12 cellular contexts compared by ENCODE assay signal in genomic region chr9:120109242-120109641, GRCh38.
DNase-seq lines count a peak whose midpoint lies in the region; FAIRE-seq and TF ChIP-seq lines count a peak whose summit lies in the region.
"Had no signal": no experiment of that assay in that cellular context is flagged by ENCODE, and none has a peak within 500 bp of the region (broad histone marks: within the 10 kb centered on the region; RNA-seq: fewer than 3 reads in every experiment).

No MANE protein-coding gene starts in this region.

- no peaks in the 10 kb centered on the region for H4K20me1 ChIP-seq in neural cell (ENCODE audit: insufficient read depth)

- H3K79me2 ChIP-seq in neural cell (replicated peaks; ENCODE audit: insufficient read depth, low read length): no peaks in the 10 kb centered on the region

- in situ Hi-C loops in SK-MEL-5 (cut with HindIII; ENCODE audit: low pct_unique_long_range_greater_than_20kb, low sequenced_read_pairs): no loop called here

- H3K4me3 Mint-ChIP-seq in activated T-helper 1 cell treated with anti-CD3 and anti-CD28 coated beads, Interleukin-12 subunit alpha, Interleukin-12 subunit beta, Interleukin-2, Interleukin-4 antibody, amounts not matched to agents 30 ng/mL and 10 ng/mL and 1 ng/mL, durations not matched to agents 14 hours and 24 hours and 36 hours: no peak overlapping the region
- H3K4me3 Mint-ChIP-seq: CD8-positive, alpha-beta memory T cell; stimulated activated naive CD8-positive, alpha-beta T cell treated with anti-CD3 and anti-CD28 coated beads, Interleukin-15, Interleukin-2, amounts not matched to agents 100 ng/mL and 50 ng/mL, for 24 hours had no signal

- H3K36me3 Mint-ChIP-seq in activated T-helper 1 cell treated with anti-CD3 and anti-CD28 coated beads, Interleukin-12 subunit alpha, Interleukin-12 subunit beta, Interleukin-2, Interleukin-4 antibody, amounts not matched to agents 30 ng/mL and 10 ng/mL and 1 ng/mL, durations not matched to agents 14 hours and 24 hours and 36 hours (ENCODE audit: low read depth): no peaks in the 10 kb centered on the region
- H3K36me3 Mint-ChIP-seq: CD8-positive, alpha-beta memory T cell had no signal

- H3K27me3 ChIP-seq in neural cell (ENCODE audit: insufficient read depth, low read depth, low read length): no peaks in the 10 kb centered on the region

- intact Hi-C loops in activated T-helper 1 cell treated with anti-CD3 and anti-CD28 coated beads, Interleukin-12 subunit alpha, Interleukin-12 subunit beta, Interleukin-2, Interleukin-4 antibody, amounts not matched to agents 30 ng/mL and 10 ng/mL and 1 ng/mL, durations not matched to agents 14 hours and 24 hours and 36 hours (cut with micrococcal nuclease): no loop called here

- peaks cover 2% of the 10 kb centered on the region for H3K27me3 Mint-ChIP-seq in activated T-helper 1 cell treated with anti-CD3 and anti-CD28 coated beads, Interleukin-12 subunit alpha, Interleukin-12 subunit beta, Interleukin-2, Interleukin-4 antibody, amounts not matched to agents 30 ng/mL and 10 ng/mL and 1 ng/mL, durations not matched to agents 14 hours and 24 hours and 36 hours (ENCODE audit: insufficient read depth)

- peak; percentile 51 for TF ChIP-seq RAD21 in neural cell (conservative IDR thresholded peaks at IDR 0.05)

- H3K9ac ChIP-seq in neural cell (ENCODE audit: low read length): no peak overlapping the region

- H3K9me2 ChIP-seq in neural cell (ENCODE audit: insufficient read depth, low read length): no peaks in the 10 kb centered on the region

- DNase-seq in NCI-H524 (lab: John Stamatoyannopoulos, UW) (peak; percentile 22 to 67), NCI-H524 treated with DMSO at 0.1 percent for 48 hours (lab: John Stamatoyannopoulos, UW) (no peak), HT1080 (ENCODE audit: low read depth) (peak; percentile 20), SK-MEL-5 (ENCODE audit: low read depth, low spot score) (peak; percentile 44), HTR-8/SVneo (ENCODE audit: insufficient read length, low spot score) (no peak), NCI-H1048 (lab: John Stamatoyannopoulos, UW) (no peak)
- DNase-seq in activated T-helper 1 cell treated with anti-CD3 and anti-CD28 coated beads, Interleukin-12 subunit alpha, Interleukin-12 subunit beta, Interleukin-2, Interleukin-4 antibody, amounts not matched to agents 30 ng/mL and 10 ng/mL and 1 ng/mL, durations not matched to agents 14 hours and 24 hours and 36 hours (ENCODE audit: low spot score): no peak
- DNase-seq: activated CD4-positive, CD25-positive, alpha-beta regulatory T cell treated with anti-CD3 and anti-CD28 coated beads, Interleukin-2, amount 50 U/mL, for 72 hours; CD8-positive, alpha-beta memory T cell; NCI-H526 treated with DMSO at 0.1 percent for 48 hours had no signal

- no peak for FAIRE-seq in HTR-8/SVneo (lab: Jason Lieb, UNC)

- no peaks in the 10 kb centered on the region for H3K9me3 ChIP-seq in neural cell (ENCODE audit: low read length)

- H3K4me1 Mint-ChIP-seq in activated T-helper 1 cell treated with anti-CD3 and anti-CD28 coated beads, Interleukin-12 subunit alpha, Interleukin-12 subunit beta, Interleukin-2, Interleukin-4 antibody, amounts not matched to agents 30 ng/mL and 10 ng/mL and 1 ng/mL, durations not matched to agents 14 hours and 24 hours and 36 hours (ENCODE audit: low read depth): no peaks in the 10 kb centered on the region
- H3K4me1 Mint-ChIP-seq: CD8-positive, alpha-beta memory T cell had no signal

- no peaks in the 10 kb centered on the region for H3F3A ChIP-seq in neural cell (ENCODE audit: insufficient read depth, low read length, poor library complexity, severe bottlenecking)

- no peaks in the 10 kb centered on the region for H3K9me3 Mint-ChIP-seq in activated T-helper 1 cell treated with anti-CD3 and anti-CD28 coated beads, Interleukin-12 subunit alpha, Interleukin-12 subunit beta, Interleukin-2, Interleukin-4 antibody, amounts not matched to agents 30 ng/mL and 10 ng/mL and 1 ng/mL, durations not matched to agents 14 hours and 24 hours and 36 hours

- no peak overlapping the region for H2AFZ ChIP-seq in neural cell (ENCODE audit: low read depth, low read length)

- no peak overlapping the region for H3K27ac Mint-ChIP-seq in activated T-helper 1 cell treated with anti-CD3 and anti-CD28 coated beads, Interleukin-12 subunit alpha, Interleukin-12 subunit beta, Interleukin-2, Interleukin-4 antibody, amounts not matched to agents 30 ng/mL and 10 ng/mL and 1 ng/mL, durations not matched to agents 14 hours and 24 hours and 36 hours
- H3K27ac Mint-ChIP-seq: CD8-positive, alpha-beta memory T cell; stimulated activated naive CD8-positive, alpha-beta T cell treated with anti-CD3 and anti-CD28 coated beads, Interleukin-15, Interleukin-2, amounts not matched to agents 100 ng/mL and 50 ng/mL, for 24 hours had no signal

- TF ChIP-seq CTCF in neural cell (IDR thresholded peaks at IDR 0.05; ENCODE audit: poor library complexity, severe bottlenecking): peak; percentile 54

- TF ChIP-seq EP300 in neural cell (conservative IDR thresholded peaks at IDR 0.05; ENCODE audit: poor library complexity, severe bottlenecking): no peak

- H3K36me3 ChIP-seq in neural cell (ENCODE audit: insufficient read depth, low read length): no peaks in the 10 kb centered on the region

- no peak overlapping the region for H3K4me3 ChIP-seq in neural cell (ENCODE audit: low read length)

- H3K27ac ChIP-seq in neural cell (ENCODE audit: low read length): no peak overlapping the region

- H3K4me2 ChIP-seq in neural cell (ENCODE audit: low read length): no peak overlapping the region

TF ChIP-seq in neural cell, 6 proteins besides CTCF, POLR2A, EP300 and RAD21:
- TF ChIP-seq REST (IDR thresholded peaks at IDR 0.05; ENCODE audit: borderline replicate concordance) (no peak), EZH2 (IDR thresholded peaks at IDR 0.05; ENCODE audit: borderline replicate concordance, insufficient read depth, low read length, poor library complexity, severe bottlenecking) (no peak), POLR2AphosphoS5 (IDR thresholded peaks at IDR 0.05) (no peak), SMC3 (conservative IDR thresholded peaks at IDR 0.05; ENCODE audit: poor library complexity) (peak; percentile 47)
TF ChIP-seq in neural cell: peak in this region for 1.

Comparison
In these comparisons a context has a peak if more than half of its experiments do, and no peak if none do; other contexts are left out.
1. DNase-seq: peak in NCI-H524 (2 of 2), HT1080 (single experiment) and SK-MEL-5 (single experiment); none in NCI-H524 treated with DMSO at 0.1 percent for 48 hours (single experiment), activated T-helper 1 cell treated with anti-CD3 and anti-CD28 coated beads, Interleukin-12 subunit alpha, Interleukin-12 subunit beta, Interleukin-2, Interleukin-4 antibody, amounts not matched to agents 30 ng/mL and 10 ng/mL and 1 ng/mL, durations not matched to agents 14 hours and 24 hours and 36 hours (single experiment), HTR-8/SVneo (single experiment) and NCI-H1048 (single experiment).